ENCODE assay signal across 13 cellular contexts in genomic region chr20:18543216-18543615, GRCh38.
"Had no signal": no experiment of that assay in that cellular context is flagged by ENCODE, and none has a peak within 500 bp of the region (broad histone marks: within the 10 kb centered on the region; RNA-seq: fewer than 3 reads in every experiment).

No MANE protein-coding gene starts in this region.

- H3K4me1 Mint-ChIP-seq: activated naive CD8-positive, alpha-beta T cell treated with anti-CD3 and anti-CD28 coated beads, Interleukin-2, amount 10 ng/mL, durations not matched to agents 7 days and 5 days had no signal

- H3K4me3 ChIP-seq: mucosa of descending colon, smooth muscle cell, tibial artery had no signal

- FAIRE-seq: islet of Langerhans, urothelium cell line had no signal

- H3K27ac ChIP-seq: tibial artery had no signal

- H3K4me3 Mint-ChIP-seq: activated naive CD8-positive, alpha-beta T cell treated with anti-CD3 and anti-CD28 coated beads, Interleukin-2, amount 10 ng/mL, durations not matched to agents 7 days and 5 days; naive thymus-derived CD8-positive, alpha-beta T cell; T-helper 2 cell treated with Interferon-gamma antibody and Interleukin-4, amounts not matched to agents 5 μg/mL and 100 μg/mL, for 36 hours had no signal

- H3K9me3 Mint-ChIP-seq: activated naive CD8-positive, alpha-beta T cell treated with anti-CD3 and anti-CD28 coated beads, Interleukin-2, amount 10 ng/mL, durations not matched to agents 7 days and 5 days; naive thymus-derived CD8-positive, alpha-beta T cell; T-helper 2 cell treated with Interferon-gamma antibody and Interleukin-4, amounts not matched to agents 5 μg/mL and 100 μg/mL, for 36 hours had no signal

- H3K27me3 Mint-ChIP-seq: activated naive CD8-positive, alpha-beta T cell treated with anti-CD3 and anti-CD28 coated beads, Interleukin-2, amount 10 ng/mL, durations not matched to agents 7 days and 5 days; naive thymus-derived CD8-positive, alpha-beta T cell had no signal

- H3K4me1 ChIP-seq: tibial artery had no signal

- ATAC-seq: naive thymus-derived CD8-positive, alpha-beta T cell had no signal

- DNase-seq: activated CD4-positive, alpha-beta T cell treated with anti-CD3 and anti-CD28 coated beads, Interleukin-2, amount 50 U/mL, for 1 hour; activated effector memory CD4-positive, alpha-beta T cell treated with anti-CD3 and anti-CD28 coated beads, Interleukin-2, amount 50 U/mL, for 16 hours; activated naive CD8-positive, alpha-beta T cell treated with anti-CD3 and anti-CD28 coated beads, Interleukin-2, amount 10 ng/mL, durations not matched to agents 7 days and 5 days; aorta; erythroblast; mammary epithelial cell; naive thymus-derived CD8-positive, alpha-beta T cell; tibial artery had no signal

- H3K27ac Mint-ChIP-seq: activated naive CD8-positive, alpha-beta T cell treated with anti-CD3 and anti-CD28 coated beads, Interleukin-2, amount 10 ng/mL, durations not matched to agents 7 days and 5 days had no signal

- H3K9me3 ChIP-seq: mucosa of descending colon, tibial artery had no signal

- H3K27me3 ChIP-seq: tibial artery had no signal
